ENCODE assay signal across 8 cellular contexts in the genomic region with DNA sequence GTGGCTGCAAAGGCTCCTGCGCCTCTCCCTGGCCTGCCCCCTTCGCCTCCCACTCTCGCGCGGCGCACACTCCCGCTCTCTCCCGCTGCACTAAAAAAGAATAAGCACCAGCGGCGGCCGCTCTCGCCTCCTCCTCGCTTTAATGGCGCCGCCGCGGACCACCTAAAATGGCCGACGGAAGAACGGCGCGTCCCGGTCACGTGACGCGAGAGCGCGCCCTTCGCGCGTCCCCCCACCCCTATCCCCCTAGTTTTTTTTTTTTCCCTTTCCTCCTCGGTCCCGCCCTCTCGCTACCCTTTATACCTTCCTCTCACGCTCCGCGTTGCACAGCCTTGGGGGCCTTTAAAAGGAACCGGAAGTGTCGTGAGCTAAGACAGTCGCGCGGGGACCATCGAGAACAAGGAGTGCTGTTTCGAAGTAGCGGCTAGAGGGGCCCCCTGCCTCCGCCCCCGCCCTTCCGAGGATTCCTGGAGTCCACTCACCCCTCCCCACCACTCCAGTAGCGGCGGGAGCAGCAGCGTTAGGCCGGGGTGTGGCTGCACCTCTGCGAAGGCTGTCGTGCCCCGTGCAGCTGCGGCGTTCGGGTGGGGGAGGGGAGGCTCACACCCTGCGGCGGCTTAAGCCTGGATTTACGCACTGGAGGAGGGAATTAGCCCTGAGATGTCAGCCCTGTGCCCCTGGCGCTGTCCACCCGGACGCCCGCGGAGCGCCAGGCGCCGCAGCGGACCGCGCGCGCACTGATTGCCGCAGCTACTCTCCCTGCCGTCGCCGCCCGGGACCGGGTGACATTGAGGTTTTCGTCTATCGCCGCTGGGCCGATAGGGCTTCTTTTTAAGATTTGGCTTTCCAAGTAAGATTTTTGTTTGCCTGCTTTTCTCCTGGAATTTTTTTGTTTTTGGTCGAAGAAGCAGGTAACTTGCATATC. TPM values are rescaled to one million over a fixed set of nuclear protein-coding genes. Genes with fewer than 3 reads are reported as not detected.
A peak's percentile ranks its signal among the peaks of the same experiment; 100 is the strongest.
DNase-seq lines count a peak whose midpoint lies in the region; ATAC-seq and TF ChIP-seq lines count a peak whose summit lies in the region.

A gene with protein sequence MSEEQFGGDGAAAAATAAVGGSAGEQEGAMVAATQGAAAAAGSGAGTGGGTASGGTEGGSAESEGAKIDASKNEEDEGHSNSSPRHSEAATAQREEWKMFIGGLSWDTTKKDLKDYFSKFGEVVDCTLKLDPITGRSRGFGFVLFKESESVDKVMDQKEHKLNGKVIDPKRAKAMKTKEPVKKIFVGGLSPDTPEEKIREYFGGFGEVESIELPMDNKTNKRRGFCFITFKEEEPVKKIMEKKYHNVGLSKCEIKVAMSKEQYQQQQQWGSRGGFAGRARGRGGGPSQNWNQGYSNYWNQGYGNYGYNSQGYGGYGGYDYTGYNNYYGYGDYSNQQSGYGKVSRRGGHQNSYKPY (minus strand): TSS at position 176 of the 925 bp plus-strand sequence. CDS start 313 bp downstream, outside the sequence.

- intact Hi-C loops in activated CD4-positive, alpha-beta T cell treated with anti-CD3 and anti-CD28 coated beads, Interleukin-2, amount 10 ng/mL, durations not matched to agents 24 days and 14 days (cut with micrococcal nuclease): loop anchor here (1.0 to 10.0 kb wide), 10 partner anchors 15 to 1111 kb away; a partner anchor contains a TSS

- H3K4me3 Mint-ChIP-seq in activated CD4-positive, alpha-beta T cell treated with anti-CD3 and anti-CD28 coated beads, Interleukin-2, amount 10 ng/mL, durations not matched to agents 24 days and 14 days: peak within 1 kb of the TSS; percentile 91

- CTCF ChIA-PET in BJ (lab: Yijun Ruan, JAX): interaction anchor here (0.7 to 1.0 kb wide), 2 partner anchors 22 to 55 kb away, joined by 3 read pairs; no protein-coding TSS in a partner anchor

- DNase-seq in BJ (ENCODE audit: low read depth): peak; percentile 96
- peak; percentile 95 for DNase-seq in NCI-H526 treated with DMSO at 0.1 percent for 48 hours (lab: John Stamatoyannopoulos, UW)
- DNase-seq in activated CD4-positive, alpha-beta T cell treated with anti-CD3 and anti-CD28 coated beads, Interleukin-2, amount 10 ng/mL, durations not matched to agents 24 days and 14 days: peak; percentile 97
- peak; percentile 99 for DNase-seq in coronary artery (ENCODE audit: low spot score)
- DNase-seq in stimulated activated CD4-positive, alpha-beta T cell treated with anti-CD3 and anti-CD28 coated beads, Interleukin-1b, Interleukin-23, amount 100 ng/mL, for 4 hours (ENCODE audit: low read depth in 2 of 2): peak; percentile 83 to 85

- no peaks in the 10 kb centered on the region for H3K27me3 Mint-ChIP-seq in activated CD4-positive, alpha-beta T cell treated with anti-CD3 and anti-CD28 coated beads, Interleukin-2, amount 10 ng/mL, durations not matched to agents 24 days and 14 days

- H3K27me3 ChIP-seq in BJ (ENCODE audit: control insufficient read depth, insufficient read depth, low read length) (no peaks in the 10 kb centered on the region), layer of hippocampus (ENCODE audit: control insufficient read depth, insufficient read depth, low read length) (no peaks in the 10 kb centered on the region)

- peak; percentile 98 for ATAC-seq in GM19324 (IDR thresholded peaks at IDR 0.05; ENCODE audit: low FRiP score, unreplicated experiment)
- peak; percentile 91 for ATAC-seq in HG03469 (IDR thresholded peaks at IDR 0.05; ENCODE audit: unreplicated experiment)

- TF ChIP-seq CTCF in BJ (IDR thresholded peaks at IDR 0.05; ENCODE audit: insufficient read depth, low read depth, low read length) (no peak), coronary artery (IDR thresholded peaks at IDR 0.05) (no peak)

- H3K36me3 Mint-ChIP-seq in activated CD4-positive, alpha-beta T cell treated with anti-CD3 and anti-CD28 coated beads, Interleukin-2, amount 10 ng/mL, durations not matched to agents 24 days and 14 days (ENCODE audit: low read depth): peaks cover 65% of the 10 kb centered on the region

- no peaks in the 10 kb centered on the region for H3K9me3 Mint-ChIP-seq in activated CD4-positive, alpha-beta T cell treated with anti-CD3 and anti-CD28 coated beads, Interleukin-2, amount 10 ng/mL, durations not matched to agents 24 days and 14 days

- H3K4me3 ChIP-seq in BJ (ENCODE audit: low read depth, low read length) (peak within 1 kb of the TSS; percentile 85), coronary artery (peak within 1 kb of the TSS; percentile 100)

- peaks cover 38% of the 10 kb centered on the region for H3K4me1 Mint-ChIP-seq in activated CD4-positive, alpha-beta T cell treated with anti-CD3 and anti-CD28 coated beads, Interleukin-2, amount 10 ng/mL, durations not matched to agents 24 days and 14 days

- peak within 1 kb of the TSS; percentile 98 for H3K27ac Mint-ChIP-seq in activated CD4-positive, alpha-beta T cell treated with anti-CD3 and anti-CD28 coated beads, Interleukin-2, amount 10 ng/mL, durations not matched to agents 24 days and 14 days

- no peaks in the 10 kb centered on the region for H3K36me3 ChIP-seq in BJ (ENCODE audit: control insufficient read depth, insufficient read depth, low read length)

- POLR2A ChIA-PET in BJ (lab: Charles Lee): interaction anchor here (0.6 to 1.4 kb wide), 5 partner anchors 14 to 424 kb away, joined by 3 to 10 read pairs (median 4); a partner anchor contains a TSS

- H3K27ac ChIP-seq in coronary artery (peak within 1 kb of the TSS; percentile 98 to 100), layer of hippocampus (ENCODE audit: low read depth, low read length) (peak within 1 kb of the TSS; percentile 97)

RNA-seq across cellular contexts. Expression of the gene that starts here (rescaled TPM):
- 40.5 and 41.1 TPM in 2 replicates for polyA plus RNA-seq in BJ (2011; rRNA removed)
- 6.8 and 18.4 TPM in 2 replicates for polyA minus RNA-seq in BJ (2011; rRNA and poly(A)+ RNA removed)
- 481 and 492 TPM in 2 replicates for total RNA-seq in activated CD4-positive, alpha-beta T cell treated with anti-CD3 and anti-CD28 coated beads, Interleukin-2, amount 10 ng/mL, durations not matched to agents 24 days and 14 days

Comparison
In these comparisons a context has a peak if more than half of its experiments do, and no peak if none do; other contexts are left out.
1. Peak in every context shown above with its lines: DNase-seq, ATAC-seq, H3K4me3 ChIP-seq and H3K27ac ChIP-seq.